In genomic region chr3:170863768-170864167, GRCh38 we compare ENCODE assay signal across 1 cellular context.
TF ChIP-seq lines count a peak whose summit lies in the region.

No MANE protein-coding gene starts in this region.

TF ChIP-seq in GM23338, 12 proteins besides CTCF, POLR2A, EP300 and RAD21:
- TF ChIP-seq ZNF331 (CRISPR knock-in tag; IDR thresholded peaks at IDR 0.05; ENCODE audit: low read depth): no peak
- no peak for TF ChIP-seq ETS1 (IDR thresholded peaks at IDR 0.05)
- TF ChIP-seq ZNF114 (CRISPR knock-in tag; IDR thresholded peaks at IDR 0.05): no peak
- TF ChIP-seq POLR2AphosphoS5 (IDR thresholded peaks at IDR 0.05; ENCODE audit: low read depth): no peak
- no peak for TF ChIP-seq ZNF462 (CRISPR knock-in tag; IDR thresholded peaks at IDR 0.05)
- TF ChIP-seq REST (IDR thresholded peaks at IDR 0.05; ENCODE audit: unreplicated experiment): no peak
- TF ChIP-seq CREB1 (CRISPR knock-in tag; IDR thresholded peaks at IDR 0.05; ENCODE audit: low read depth): no peak
- TF ChIP-seq STAT1 (IDR thresholded peaks at IDR 0.05; ENCODE audit: unreplicated experiment): no peak
- TF ChIP-seq NANOG (IDR thresholded peaks at IDR 0.05; ENCODE audit: borderline replicate concordance): no peak
- TF ChIP-seq EZH2 (IDR thresholded peaks at IDR 0.05; ENCODE audit: low read depth, unreplicated experiment): no peak
- TF ChIP-seq JUNB (IDR thresholded peaks at IDR 0.05; ENCODE audit: unreplicated experiment): no peak
- TF ChIP-seq EZH2phosphoT487 (IDR thresholded peaks at IDR 0.05; ENCODE audit: unreplicated experiment): no peak
